ENCODE assay signal across 1 cellular context in the genomic region with DNA sequence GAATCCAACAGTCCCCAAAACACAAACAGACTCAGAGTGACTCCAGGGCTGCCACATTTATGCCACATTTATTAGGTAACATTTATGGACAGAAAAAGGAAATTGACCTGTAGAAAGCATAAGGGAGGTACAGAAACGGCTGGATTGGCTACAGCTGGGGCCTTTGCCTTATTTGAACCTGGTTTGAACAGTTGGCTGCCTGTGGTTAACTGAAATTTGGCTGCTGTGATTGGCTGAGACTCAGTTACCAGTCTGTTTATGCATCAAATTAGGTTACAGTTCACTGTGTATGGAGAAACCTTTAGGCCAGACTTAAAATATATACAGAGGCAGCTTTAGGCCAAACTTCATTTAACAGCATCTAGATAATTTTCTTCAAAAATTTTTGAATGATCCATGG.
TF ChIP-seq lines count a peak whose summit lies in the region.

No MANE protein-coding gene starts in this region.

TF ChIP-seq in IMR-90, 13 proteins besides CTCF, POLR2A, EP300 and RAD21:
- TF ChIP-seq, protein P1, sequence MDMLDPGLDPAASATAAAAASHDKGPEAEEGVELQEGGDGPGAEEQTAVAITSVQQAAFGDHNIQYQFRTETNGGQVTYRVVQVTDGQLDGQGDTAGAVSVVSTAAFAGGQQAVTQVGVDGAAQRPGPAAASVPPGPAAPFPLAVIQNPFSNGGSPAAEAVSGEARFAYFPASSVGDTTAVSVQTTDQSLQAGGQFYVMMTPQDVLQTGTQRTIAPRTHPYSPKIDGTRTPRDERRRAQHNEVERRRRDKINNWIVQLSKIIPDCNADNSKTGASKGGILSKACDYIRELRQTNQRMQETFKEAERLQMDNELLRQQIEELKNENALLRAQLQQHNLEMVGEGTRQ (IDR thresholded peaks at IDR 0.05; ENCODE audit: low read depth, low read length), result no peak
- TF ChIP-seq SMC3 (IDR thresholded peaks at IDR 0.05; ENCODE audit: low read depth, low read length), result no peak
- TF ChIP-seq CHD1 (IDR thresholded peaks at IDR 0.05; ENCODE audit: low read depth, low read length), result no peak
TF ChIP-seq in IMR-90: peak in this region for 0.
